In the genomic region with DNA sequence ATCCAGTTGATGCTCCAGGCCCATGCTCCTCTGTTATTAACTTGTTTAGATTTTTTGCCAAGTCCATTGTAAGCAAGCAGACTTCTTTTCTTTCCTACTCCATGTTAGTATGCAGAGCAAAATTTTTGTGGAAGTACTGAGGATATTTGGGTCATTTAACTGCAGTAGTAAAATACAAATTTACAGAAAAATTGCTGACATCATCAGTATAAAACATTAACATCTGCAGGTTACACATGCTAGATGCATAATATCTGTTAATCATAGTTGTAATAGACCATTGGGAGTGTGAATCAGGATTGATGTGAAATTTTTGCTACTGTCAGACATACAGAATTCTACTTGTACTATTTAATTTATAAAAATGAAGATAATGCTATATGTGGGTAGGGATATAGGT, we compare ENCODE assay signal across 25 cellular contexts.
DNase-seq lines count a peak whose midpoint lies in the region; ATAC-seq, FAIRE-seq and TF ChIP-seq lines count a peak whose summit lies in the region.
"Had no signal": no experiment of that assay in that cellular context is flagged by ENCODE, and none has a peak within 500 bp of the region (broad histone marks: within the 10 kb centered on the region; RNA-seq: fewer than 3 reads in every experiment).

No MANE protein-coding gene starts in this region.

- in situ Hi-C loops in HepG2 (cut with HindIII; ENCODE audit: extremely low pct_ligation_motif_present, low pct_unique_long_range_greater_than_20kb), result no loop called here
- in situ Hi-C loops in K562 (cut with MboI), result no loop called here

- no peak overlapping the region for H3K9ac ChIP-seq in HepG2 (ENCODE audit: insufficient read depth, low read depth, low read length)
- no peak overlapping the region for H3K9ac ChIP-seq in K562 (ENCODE audit: insufficient read depth in 1 of 2, low read depth in 2 of 2, low read length in 2 of 2)
- H3K9ac ChIP-seq: BLaER1 had no signal

- TF ChIP-seq EP300 in HepG2 (IDR thresholded peaks at IDR 0.05; ENCODE audit: low read depth in 2 of 2, low read length in 2 of 2) (no peak), HepG2 (CRISPR knock-in tag; IDR thresholded peaks at IDR 0.05; ENCODE audit: borderline replicate concordance) (no peak), K562 (IDR thresholded peaks at IDR 0.05; ENCODE audit: low read length) (no peak)

- H3K27me3 ChIP-seq in HepG2 (ENCODE audit: control insufficient read depth in 1 of 2, insufficient read depth in 2 of 2, low read length in 2 of 2) (no peaks in the 10 kb centered on the region), right lobe of liver (no peaks in the 10 kb centered on the region), K562 (ENCODE audit: control insufficient read depth in 2 of 2, insufficient read depth in 2 of 2, low read length in 2 of 2) (no peaks in the 10 kb centered on the region)
- H3K27me3 ChIP-seq: BE2C had no signal

- TF ChIP-seq RAD21 in HepG2 (CRISPR knock-in tag; IDR thresholded peaks at IDR 0.05), result no peak
- no peak for TF ChIP-seq RAD21 in K562 (CRISPR knock-in tag; conservative IDR thresholded peaks at IDR 0.05 in 1 of 2, IDR thresholded peaks at IDR 0.05 in 1 of 2)

- CTCF ChIA-PET in HepG2 (lab: Yijun Ruan, JAX; ENCODE audit: low intra/inter-chr PET ratio, low total read pairs), result no interaction called here
- CTCF ChIA-PET in K562 (lab: Yijun Ruan, JAX; ENCODE audit: low intra/inter-chr PET ratio), result no interaction called here

- H3K27ac ChIP-seq in HepG2 (ENCODE audit: extremely low read length, insufficient read depth, low read length) (no peak overlapping the region), right lobe of liver (no peak overlapping the region), K562 (ENCODE audit: extremely low read depth, low read depth, low read length) (no peak overlapping the region)
- H3K27ac ChIP-seq: 22Rv1, BLaER1 had no signal

- POLR2A ChIA-PET in HepG2 (lab: Yijun Ruan, JAX) (no interaction called here), K562 (lab: Yijun Ruan, JAX) (no interaction called here)

- H3K4me1 ChIP-seq in HepG2 (ENCODE audit: insufficient read depth, low read length) (no peaks in the 10 kb centered on the region), right lobe of liver (no peaks in the 10 kb centered on the region), K562 (replicated peaks in 1 of 2; ENCODE audit: control insufficient read depth in 2 of 2, insufficient read depth in 2 of 2, low read length in 2 of 2) (no peaks in the 10 kb centered on the region)
- H3K4me1 ChIP-seq: BE2C, BLaER1 had no signal

- no peak for TF ChIP-seq POLR2A in HepG2 (IDR thresholded peaks at IDR 0.05; ENCODE audit: insufficient read depth in 1 of 2, low read depth in 2 of 2, low read length in 2 of 2)
- no peak for TF ChIP-seq POLR2A in right lobe of liver (IDR thresholded peaks at IDR 0.05)
- TF ChIP-seq POLR2A in K562 (conservative IDR thresholded peaks at IDR 0.05), result no peak

- DNase-seq in HepG2 (ENCODE audit: low spot score) (no peak), right lobe of liver (no peak), K562 (ENCODE audit: extremely low read depth in 1 of 4, low spot score in 3 of 4) (no peak), NCI-H1105 treated with DMSO at 0.1 percent for 48 hours (lab: John Stamatoyannopoulos, UW) (no peak), left cardiac atrium (no peak)
- DNase-seq: ACHN; BE2C; C1 segment of cervical spinal cord; CD4-positive, alpha-beta memory T cell; CD4-positive, CD25-positive, alpha-beta regulatory T cell; CD8-positive, alpha-beta memory T cell; COR-L47; DMS 273 treated with DMSO at 0.1 percent for 48 hours; DMS153; DMS53; DMS79; DND-41; EL; GDM1 had no signal

- intact Hi-C loops in HepG2 (cut with micrococcal nuclease; ENCODE audit: unreplicated experiment) (no loop called here), right lobe of liver (cut with DNase I) (no loop called here), K562 (cut with micrococcal nuclease) (no loop called here), left cardiac atrium (cut with DNase I) (no loop called here)

- BruUV-seq in HepG2 (replicated peaks; lab: Mats Ljungman, UMichigan) (no TSS peak), K562 (replicated peaks; lab: Mats Ljungman, UMichigan) (no TSS peak)

- H3K79me2 ChIP-seq in HepG2 (ENCODE audit: insufficient read depth, low read length) (no peaks in the 10 kb centered on the region), K562 (ENCODE audit: control insufficient read depth, insufficient read depth, low read length) (no peaks in the 10 kb centered on the region)

- H3K4me2 ChIP-seq in HepG2 (ENCODE audit: low read depth, low read length), result no peak overlapping the region
- no peak overlapping the region for H3K4me2 ChIP-seq in K562 (ENCODE audit: insufficient read depth, low read length)
- H3K4me2 ChIP-seq: BLaER1 had no signal

- TF ChIP-seq CTCF in HepG2 (CRISPR knock-in tag; IDR thresholded peaks at IDR 0.05) (no peak), right lobe of liver (IDR thresholded peaks at IDR 0.05) (no peak), K562 (IDR thresholded peaks at IDR 0.05 in 2 of 3, conservative IDR thresholded peaks at IDR 0.05 in 1 of 3; ENCODE audit: insufficient read depth in 2 of 3, low read depth in 1 of 3, low read length in 3 of 3) (no peak)

- ATAC-seq in HepG2 (no peak), right lobe of liver (no peak), K562 (no peak), left cardiac atrium (no peak)
- ATAC-seq: GM12878 had no signal

- H3K9me1 ChIP-seq in K562 (ENCODE audit: control insufficient read depth, insufficient read depth, low read length), result no peaks in the 10 kb centered on the region

- H3K9me3 ChIP-seq in HepG2 (ENCODE audit: low read length), result peaks cover 70% of the 10 kb centered on the region
- no peaks in the 10 kb centered on the region for H3K9me3 ChIP-seq in right lobe of liver
- no peaks in the 10 kb centered on the region for H3K9me3 ChIP-seq in K562 (replicated peaks; ENCODE audit: control insufficient read depth, insufficient read depth, low read depth, low read length)
- H3K9me3 ChIP-seq: BE2C, BLaER1 had no signal

- no peaks in the 10 kb centered on the region for H3K36me3 ChIP-seq in HepG2 (replicated peaks in 1 of 2; ENCODE audit: control insufficient read depth in 1 of 2, insufficient read depth in 2 of 2, low read length in 2 of 2)
- no peaks in the 10 kb centered on the region for H3K36me3 ChIP-seq in right lobe of liver
- H3K36me3 ChIP-seq in K562 (ENCODE audit: control insufficient read depth, insufficient read depth, low read length), result no peaks in the 10 kb centered on the region
- H3K36me3 ChIP-seq: BE2C, BLaER1 had no signal

- H3K4me3 ChIP-seq in HepG2 (replicated peaks in 1 of 3; ENCODE audit: insufficient read depth in 1 of 3, low read depth in 2 of 3, low read length in 3 of 3), result no peak overlapping the region
- no peak overlapping the region for H3K4me3 ChIP-seq in right lobe of liver
- H3K4me3 ChIP-seq in K562, result no peak overlapping the region
- H3K4me3 ChIP-seq: BLaER1, GM12878 had no signal

- H2AFZ ChIP-seq in HepG2 (ENCODE audit: low read length) (no peak overlapping the region), K562 (ENCODE audit: low read depth, low read length) (no peak overlapping the region)

- FAIRE-seq in HepG2 (lab: Jason Lieb, UNC), result no peak
- no peak for FAIRE-seq in K562 (lab: Jason Lieb, UNC)
- FAIRE-seq in islet of Langerhans (lab: Jason Lieb, UNC), result peak; percentile 49
- FAIRE-seq: GM12878, GM12892, GM18507 had no signal

- no peaks in the 10 kb centered on the region for H4K20me1 ChIP-seq in HepG2 (ENCODE audit: insufficient read depth, low read length)
- H4K20me1 ChIP-seq in K562 (replicated peaks; ENCODE audit: control insufficient read depth, insufficient read depth, low read length), result no peaks in the 10 kb centered on the region
- H4K20me1 ChIP-seq: BLaER1 had no signal

TF ChIP-seq in HepG2, 621 proteins besides CTCF, POLR2A, EP300 and RAD21 (continues in another document):
- TF ChIP-seq NCOA1 (CRISPR knock-in tag; IDR thresholded peaks at IDR 0.05) (no peak), NFKBIZ (CRISPR knock-in tag; IDR thresholded peaks at IDR 0.05) (no peak), ZNF251 (CRISPR knock-in tag; IDR thresholded peaks at IDR 0.05) (no peak), MAFK (conservative IDR thresholded peaks at IDR 0.05 in 1 of 2, IDR thresholded peaks at IDR 0.05 in 1 of 2; ENCODE audit: low read length in 2 of 2) (peak; percentile 75 to 93)
- TF ChIP-seq, protein P1, sequence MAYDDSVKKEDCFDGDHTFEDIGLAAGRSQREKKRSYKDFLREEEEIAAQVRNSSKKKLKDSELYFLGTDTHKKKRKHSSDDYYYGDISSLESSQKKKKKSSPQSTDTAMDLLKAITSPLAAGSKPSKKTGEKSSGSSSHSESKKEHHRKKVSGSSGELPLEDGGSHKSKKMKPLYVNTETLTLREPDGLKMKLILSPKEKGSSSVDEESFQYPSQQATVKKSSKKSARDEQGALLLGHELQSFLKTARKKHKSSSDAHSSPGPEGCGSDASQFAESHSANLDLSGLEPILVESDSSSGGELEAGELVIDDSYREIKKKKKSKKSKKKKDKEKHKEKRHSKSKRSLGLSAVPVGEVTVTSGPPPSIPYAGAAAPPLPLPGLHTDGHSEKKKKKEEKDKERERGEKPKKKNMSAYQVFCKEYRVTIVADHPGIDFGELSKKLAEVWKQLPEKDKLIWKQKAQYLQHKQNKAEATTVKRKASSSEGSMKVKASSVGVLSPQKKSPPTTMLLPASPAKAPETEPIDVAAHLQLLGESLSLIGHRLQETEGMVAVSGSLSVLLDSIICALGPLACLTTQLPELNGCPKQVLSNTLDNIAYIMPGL (CRISPR knock-in tag; IDR thresholded peaks at IDR 0.05; ENCODE audit: borderline replicate concordance in 1 of 2, low read depth in 1 of 2), result no peak
